In the genomic region with DNA sequence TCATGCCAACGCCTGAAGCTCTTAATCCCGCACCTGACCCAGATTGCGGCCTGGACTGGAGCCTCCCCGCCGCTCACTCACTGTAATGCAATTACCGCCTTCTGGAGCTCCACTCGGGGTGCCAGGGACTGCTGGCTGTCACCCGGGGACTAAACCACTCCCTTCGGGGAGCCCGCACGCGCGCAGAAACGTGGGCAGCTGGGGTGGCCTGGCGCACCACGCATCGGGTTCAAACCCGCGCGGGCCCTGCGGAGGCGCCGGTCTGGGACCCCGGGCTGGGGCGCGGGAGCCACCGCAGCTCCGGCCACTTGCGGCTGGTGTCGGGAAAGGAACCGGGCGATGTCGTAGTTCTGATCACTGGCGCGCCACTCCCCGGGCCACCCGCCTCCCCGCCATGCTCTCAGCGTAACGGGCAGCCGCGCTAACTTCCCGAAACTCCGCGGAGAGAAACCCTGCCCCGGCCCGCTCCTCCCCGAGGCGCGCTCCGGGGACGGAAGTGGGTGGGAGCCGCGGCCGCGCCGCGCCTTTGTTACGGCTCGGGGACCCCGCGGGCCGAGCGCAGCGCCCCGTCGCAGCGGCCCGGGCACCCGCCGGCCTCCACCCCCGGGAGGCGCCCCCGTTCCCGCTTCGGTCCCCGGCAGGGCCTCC, we compare ENCODE assay signal across 8 cellular contexts.
DNase-seq lines count a peak whose midpoint lies in the region; ATAC-seq and TF ChIP-seq lines count a peak whose summit lies in the region.

No MANE protein-coding gene starts in this region.

- no peaks in the 10 kb centered on the region for H3K27me3 ChIP-seq in layer of hippocampus (ENCODE audit: control insufficient read depth, insufficient read depth, low read length)

- TF ChIP-seq CTCF in VCaP (conservative IDR thresholded peaks at IDR 0.05): no peak

- peak; percentile 10 for ATAC-seq in GM19468 (IDR thresholded peaks at IDR 0.05; ENCODE audit: extremely low read depth, unreplicated experiment)

- DNase-seq in COLO668 (lab: John Stamatoyannopoulos, UW; ENCODE audit: unreplicated experiment) (peak; percentile 65), HT-29 (ENCODE audit: low spot score) (peak; percentile 38), NCI-H1436 (lab: John Stamatoyannopoulos, UW) (no peak)
- DNase-seq in central memory CD4-positive, alpha-beta T cell: peak; percentile 48
- DNase-seq in stimulated activated CD4-positive, alpha-beta T cell treated with anti-CD3 and anti-CD28 coated beads, Interleukin-2, amount 100 ng/mL, for 24 hours: peak; percentile 58 to 66

- H3K27ac ChIP-seq in VCaP (peak overlapping the region; percentile 78), layer of hippocampus (ENCODE audit: low read depth, low read length) (peak overlapping the region; percentile 38)
